8 cellular contexts compared by ENCODE assay signal in genomic region chr17:19648475-19649406, GRCh38. TPM values are rescaled to one million over a fixed set of nuclear protein-coding genes. Genes with fewer than 3 reads are reported as not detected.
DNase-seq lines count a peak whose midpoint lies in the region; ATAC-seq and TF ChIP-seq lines count a peak whose summit lies in the region.

Gene ALDH3A2, plus strand, starts transcription at chr17:19648751. Its CDS starts 221 bp downstream, at chr17:19648972.

- peaks cover 16% of the 10 kb centered on the region for H3K4me1 Mint-ChIP-seq in endothelial cell (ENCODE audit: unreplicated experiment)

- peaks cover 10% of the 10 kb centered on the region for H3K36me3 Mint-ChIP-seq in endothelial cell (ENCODE audit: low read depth, unreplicated experiment)

- peak within 1 kb of the TSS; percentile 89 for H3K27ac Mint-ChIP-seq in endothelial cell (ENCODE audit: unreplicated experiment)

- peaks cover 12% of the 10 kb centered on the region for H3K27me3 Mint-ChIP-seq in endothelial cell (ENCODE audit: unreplicated experiment)

- peak within 1 kb of the TSS; percentile 93 for H3K4me3 Mint-ChIP-seq in endothelial cell (ENCODE audit: unreplicated experiment)

- DNase-seq in DMS114 treated with DMSO at 0.1 percent for 48 hours (lab: John Stamatoyannopoulos, UW; ENCODE audit: unreplicated experiment) (peak; percentile 54), HuH-7 (ENCODE audit: low spot score) (peak; percentile 97), OCI-M1 (lab: John Stamatoyannopoulos, UW) (peak; percentile 90), activated T-cell treated with anti-CD3 and anti-CD28 coated beads for 1 hour (ENCODE audit: low read depth) (peak; percentile 89), endothelial cell (ENCODE audit: low spot score) (peak; percentile 94), midbrain (lab: John Stamatoyannopoulos, UW) (peak; percentile 98)
- DNase-seq in stimulated activated CD8-positive, alpha-beta memory T cell treated with anti-CD3 and anti-CD28 coated beads, Interleukin-2, amount 100 ng/mL, for 1 hour (ENCODE audit: low read depth in 2 of 2) = peak; percentile 82 to 88

- ATAC-seq in GM21526 (IDR thresholded peaks at IDR 0.05; ENCODE audit: low FRiP score, unreplicated experiment) = peak; percentile 85

- no peaks in the 10 kb centered on the region for H3K9me3 Mint-ChIP-seq in endothelial cell (ENCODE audit: unreplicated experiment)

- no peak for TF ChIP-seq CTCF in endothelial cell (IDR thresholded peaks at IDR 0.05; ENCODE audit: unreplicated experiment)

RNA-seq across cellular contexts. Expression of gene ALDH3A2, which starts in this region (rescaled TPM):
- total RNA-seq in endothelial cell (ENCODE audit: unreplicated experiment) = 21.0 TPM

Comparison
In these comparisons a context has a peak if more than half of its experiments do, and no peak if none do; other contexts are left out.
1. Peak in every context shown above with its lines: DNase-seq and ATAC-seq.